1 cellular context compared by ENCODE assay signal in genomic region chr1:165688046-165688445, GRCh38.
TF ChIP-seq lines count a peak whose summit lies in the region.

No MANE protein-coding gene starts in this region.

TF ChIP-seq in HepG2, 621 proteins besides CTCF, POLR2A, EP300 and RAD21 (continued from another document):
- TF ChIP-seq NR2F6 (IDR thresholded peaks at IDR 0.05) (peak; percentile 62), NR2F6 (CRISPR knock-in tag; IDR thresholded peaks at IDR 0.05) (peak; percentile 62; the same call in 1 of the 2 replicates), GATAD2A (CRISPR knock-in tag; IDR thresholded peaks at IDR 0.05) (0 out of 2 replicates have a peak, but pooled peaks have one; percentile 29), RARA (CRISPR knock-in tag; IDR thresholded peaks at IDR 0.05) (peak; percentile 44), FOSL2 (CRISPR knock-in tag; IDR thresholded peaks at IDR 0.05) (0 out of 2 replicates have a peak, but pooled peaks have one; percentile 14), ZSCAN12 (CRISPR knock-in tag; IDR thresholded peaks at IDR 0.05) (no peak), ZNF775 (CRISPR knock-in tag; IDR thresholded peaks at IDR 0.05; ENCODE audit: borderline replicate concordance) (no peak), RXRA (CRISPR knock-in tag; IDR thresholded peaks at IDR 0.05) (peak; percentile 15; the same call in 1 of the 2 replicates), ZNF274 (CRISPR knock-in tag; IDR thresholded peaks at IDR 0.05) (no peak), ZSCAN5A (CRISPR knock-in tag; IDR thresholded peaks at IDR 0.05; ENCODE audit: borderline replicate concordance) (no peak)
- TF ChIP-seq, protein P1, sequence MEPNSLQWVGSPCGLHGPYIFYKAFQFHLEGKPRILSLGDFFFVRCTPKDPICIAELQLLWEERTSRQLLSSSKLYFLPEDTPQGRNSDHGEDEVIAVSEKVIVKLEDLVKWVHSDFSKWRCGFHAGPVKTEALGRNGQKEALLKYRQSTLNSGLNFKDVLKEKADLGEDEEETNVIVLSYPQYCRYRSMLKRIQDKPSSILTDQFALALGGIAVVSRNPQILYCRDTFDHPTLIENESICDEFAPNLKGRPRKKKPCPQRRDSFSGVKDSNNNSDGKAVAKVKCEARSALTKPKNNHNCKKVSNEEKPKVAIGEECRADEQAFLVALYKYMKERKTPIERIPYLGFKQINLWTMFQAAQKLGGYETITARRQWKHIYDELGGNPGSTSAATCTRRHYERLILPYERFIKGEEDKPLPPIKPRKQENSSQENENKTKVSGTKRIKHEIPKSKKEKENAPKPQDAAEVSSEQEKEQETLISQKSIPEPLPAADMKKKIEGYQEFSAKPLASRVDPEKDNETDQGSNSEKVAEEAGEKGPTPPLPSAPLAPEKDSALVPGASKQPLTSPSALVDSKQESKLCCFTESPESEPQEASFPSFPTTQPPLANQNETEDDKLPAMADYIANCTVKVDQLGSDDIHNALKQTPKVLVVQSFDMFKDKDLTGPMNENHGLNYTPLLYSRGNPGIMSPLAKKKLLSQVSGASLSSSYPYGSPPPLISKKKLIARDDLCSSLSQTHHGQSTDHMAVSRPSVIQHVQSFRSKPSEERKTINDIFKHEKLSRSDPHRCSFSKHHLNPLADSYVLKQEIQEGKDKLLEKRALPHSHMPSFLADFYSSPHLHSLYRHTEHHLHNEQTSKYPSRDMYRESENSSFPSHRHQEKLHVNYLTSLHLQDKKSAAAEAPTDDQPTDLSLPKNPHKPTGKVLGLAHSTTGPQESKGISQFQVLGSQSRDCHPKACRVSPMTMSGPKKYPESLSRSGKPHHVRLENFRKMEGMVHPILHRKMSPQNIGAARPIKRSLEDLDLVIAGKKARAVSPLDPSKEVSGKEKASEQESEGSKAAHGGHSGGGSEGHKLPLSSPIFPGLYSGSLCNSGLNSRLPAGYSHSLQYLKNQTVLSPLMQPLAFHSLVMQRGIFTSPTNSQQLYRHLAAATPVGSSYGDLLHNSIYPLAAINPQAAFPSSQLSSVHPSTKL (CRISPR knock-in tag; IDR thresholded peaks at IDR 0.05) = peak; percentile 22; the same call in 1 of the 2 replicates
TF ChIP-seq in HepG2: peak in this region for 9.
